In genomic region chr2:100952512-100952911, GRCh38 we compare ENCODE assay signal across 15 cellular contexts. TPM values are rescaled to one million over a fixed set of nuclear protein-coding genes. Genes with fewer than 3 reads are reported as not detected.
DNase-seq lines count a peak whose midpoint lies in the region; ATAC-seq lines count a peak whose summit lies in the region.
"Had no signal": no experiment of that assay in that cellular context is flagged by ENCODE, and none has a peak within 500 bp of the region (broad histone marks: within the 10 kb centered on the region; RNA-seq: fewer than 3 reads in every experiment).

No MANE protein-coding gene starts in this region.

- H3K27ac Mint-ChIP-seq in activated CD4-positive, alpha-beta T cell treated with anti-CD3 and anti-CD28 coated beads, Interleukin-2, amount 10 ng/mL, durations not matched to agents 24 days and 14 days: peak overlapping the region; percentile 25
- H3K27ac Mint-ChIP-seq in activated CD4-positive, alpha-beta T cell treated with anti-CD3 and anti-CD28 coated beads, Interleukin-2, amount 10 ng/mL, durations not matched to agents 7 days and 5 days: no peak overlapping the region
- H3K27ac Mint-ChIP-seq in activated naive CD4-positive, alpha-beta T cell treated with anti-CD3 and anti-CD28 coated beads, Interleukin-2, amount 50 U/mL, for 72 hours: peak overlapping the region; percentile 62 to 99
- H3K27ac Mint-ChIP-seq in activated naive CD8-positive, alpha-beta T cell treated with anti-CD3 and anti-CD28 coated beads for 36 hours: peak overlapping the region; percentile 35
- H3K27ac Mint-ChIP-seq in stimulated activated naive CD8-positive, alpha-beta T cell treated with anti-CD3 and anti-CD28 coated beads, Interleukin-15, Interleukin-2, amounts not matched to agents 100 ng/mL and 50 ng/mL, for 24 hours: peak overlapping the region; percentile 52
- H3K27ac Mint-ChIP-seq: CD8-positive, alpha-beta memory T cell had no signal

- CTCF ChIA-PET in activated CD4-positive, alpha-beta T cell treated with anti-CD3 and anti-CD28 coated beads, Interleukin-2, amount 10 ng/mL, durations not matched to agents 7 days and 5 days (lab: Charles Lee): no interaction called here

- POLR2A ChIA-PET in activated CD4-positive, alpha-beta T cell treated with anti-CD3 and anti-CD28 coated beads, Interleukin-2, amount 10 ng/mL, durations not matched to agents 7 days and 5 days (lab: Charles Lee): no interaction called here

- no peak overlapping the region for H3K4me3 Mint-ChIP-seq in activated CD4-positive, alpha-beta T cell treated with anti-CD3 and anti-CD28 coated beads, Interleukin-2, amount 10 ng/mL, durations not matched to agents 24 days and 14 days
- H3K4me3 Mint-ChIP-seq in activated CD4-positive, alpha-beta T cell treated with anti-CD3 and anti-CD28 coated beads, Interleukin-2, amount 10 ng/mL, durations not matched to agents 7 days and 5 days: no peak overlapping the region
- no peak overlapping the region for H3K4me3 Mint-ChIP-seq in activated naive CD8-positive, alpha-beta T cell treated with anti-CD3 and anti-CD28 coated beads for 36 hours
- H3K4me3 Mint-ChIP-seq in stimulated activated naive CD8-positive, alpha-beta T cell treated with anti-CD3 and anti-CD28 coated beads, Interleukin-15, Interleukin-2, amounts not matched to agents 100 ng/mL and 50 ng/mL, for 24 hours: no peak overlapping the region
- H3K4me3 Mint-ChIP-seq: CD8-positive, alpha-beta memory T cell had no signal

- no peaks in the 10 kb centered on the region for H3K9me3 Mint-ChIP-seq in activated CD4-positive, alpha-beta T cell treated with anti-CD3 and anti-CD28 coated beads, Interleukin-2, amount 10 ng/mL, durations not matched to agents 24 days and 14 days
- no peaks in the 10 kb centered on the region for H3K9me3 Mint-ChIP-seq in activated CD4-positive, alpha-beta T cell treated with anti-CD3 and anti-CD28 coated beads, Interleukin-2, amount 10 ng/mL, durations not matched to agents 7 days and 5 days
- peaks cover 0 to 13% of the 10 kb centered on the region in 2 donors for H3K9me3 Mint-ChIP-seq in activated naive CD4-positive, alpha-beta T cell treated with anti-CD3 and anti-CD28 coated beads, Interleukin-2, amount 50 U/mL, for 72 hours
- no peaks in the 10 kb centered on the region for H3K9me3 Mint-ChIP-seq in activated naive CD8-positive, alpha-beta T cell treated with anti-CD3 and anti-CD28 coated beads for 36 hours
- H3K9me3 Mint-ChIP-seq in stimulated activated naive CD8-positive, alpha-beta T cell treated with anti-CD3 and anti-CD28 coated beads, Interleukin-15, Interleukin-2, amounts not matched to agents 100 ng/mL and 50 ng/mL, for 24 hours: no peaks in the 10 kb centered on the region
- H3K9me3 Mint-ChIP-seq: CD8-positive, alpha-beta memory T cell had no signal

- intact Hi-C loops in activated CD4-positive, alpha-beta T cell treated with anti-CD3 and anti-CD28 coated beads, Interleukin-2, amount 10 ng/mL, durations not matched to agents 24 days and 14 days (cut with micrococcal nuclease): no loop called here

- H3K27me3 Mint-ChIP-seq in activated CD4-positive, alpha-beta T cell treated with anti-CD3 and anti-CD28 coated beads, Interleukin-2, amount 10 ng/mL, durations not matched to agents 24 days and 14 days: no peaks in the 10 kb centered on the region
- no peaks in the 10 kb centered on the region for H3K27me3 Mint-ChIP-seq in activated CD4-positive, alpha-beta T cell treated with anti-CD3 and anti-CD28 coated beads, Interleukin-2, amount 10 ng/mL, durations not matched to agents 7 days and 5 days
- no peaks in the 10 kb centered on the region for H3K27me3 Mint-ChIP-seq in activated naive CD8-positive, alpha-beta T cell treated with anti-CD3 and anti-CD28 coated beads for 36 hours
- H3K27me3 Mint-ChIP-seq in stimulated activated naive CD8-positive, alpha-beta T cell treated with anti-CD3 and anti-CD28 coated beads, Interleukin-15, Interleukin-2, amounts not matched to agents 100 ng/mL and 50 ng/mL, for 24 hours: peaks cover 6% of the 10 kb centered on the region

- peaks cover 21% of the 10 kb centered on the region for H3K4me1 Mint-ChIP-seq in activated CD4-positive, alpha-beta T cell treated with anti-CD3 and anti-CD28 coated beads, Interleukin-2, amount 10 ng/mL, durations not matched to agents 24 days and 14 days
- H3K4me1 Mint-ChIP-seq in activated CD4-positive, alpha-beta T cell treated with anti-CD3 and anti-CD28 coated beads, Interleukin-2, amount 10 ng/mL, durations not matched to agents 7 days and 5 days: peaks cover 28% of the 10 kb centered on the region
- peaks cover 24% of the 10 kb centered on the region for H3K4me1 Mint-ChIP-seq in activated naive CD8-positive, alpha-beta T cell treated with anti-CD3 and anti-CD28 coated beads for 36 hours
- H3K4me1 Mint-ChIP-seq in stimulated activated naive CD8-positive, alpha-beta T cell treated with anti-CD3 and anti-CD28 coated beads, Interleukin-15, Interleukin-2, amounts not matched to agents 100 ng/mL and 50 ng/mL, for 24 hours (ENCODE audit: low read depth): peaks cover 16% of the 10 kb centered on the region
- H3K4me1 Mint-ChIP-seq: CD8-positive, alpha-beta memory T cell had no signal

- no peaks in the 10 kb centered on the region for H3K36me3 Mint-ChIP-seq in activated CD4-positive, alpha-beta T cell treated with anti-CD3 and anti-CD28 coated beads, Interleukin-2, amount 10 ng/mL, durations not matched to agents 24 days and 14 days (ENCODE audit: low read depth)
- peaks cover 1% of the 10 kb centered on the region for H3K36me3 Mint-ChIP-seq in activated CD4-positive, alpha-beta T cell treated with anti-CD3 and anti-CD28 coated beads, Interleukin-2, amount 10 ng/mL, durations not matched to agents 7 days and 5 days (ENCODE audit: low read depth)
- peaks cover 0 to 37% of the 10 kb centered on the region in 2 donors for H3K36me3 Mint-ChIP-seq in activated naive CD4-positive, alpha-beta T cell treated with anti-CD3 and anti-CD28 coated beads, Interleukin-2, amount 50 U/mL, for 72 hours
- H3K36me3 Mint-ChIP-seq in activated naive CD8-positive, alpha-beta T cell treated with anti-CD3 and anti-CD28 coated beads for 36 hours: peaks cover 5% of the 10 kb centered on the region
- no peaks in the 10 kb centered on the region for H3K36me3 Mint-ChIP-seq in stimulated activated naive CD8-positive, alpha-beta T cell treated with anti-CD3 and anti-CD28 coated beads, Interleukin-15, Interleukin-2, amounts not matched to agents 100 ng/mL and 50 ng/mL, for 24 hours (ENCODE audit: low read depth)

- ATAC-seq in activated naive CD4-positive, alpha-beta T cell treated with anti-CD3 and anti-CD28 coated beads, Interleukin-2, amount 50 U/mL, for 72 hours: peak; percentile 58 to 86
- ATAC-seq: GM12878, HCT116 had no signal

- DNase-seq in activated CD4-positive, alpha-beta T cell treated with anti-CD3 and anti-CD28 coated beads, Interleukin-2, amount 10 ng/mL, durations not matched to agents 24 days and 14 days: no peak
- no peak for DNase-seq in activated CD4-positive, alpha-beta T cell treated with anti-CD3 and anti-CD28 coated beads, Interleukin-2, amount 10 ng/mL, durations not matched to agents 7 days and 5 days
- DNase-seq in activated naive CD4-positive, alpha-beta T cell treated with anti-CD3 and anti-CD28 coated beads, Interleukin-2, amount 50 U/mL, for 72 hours (ENCODE audit: low spot score in 2 of 2): no peak
- no peak for DNase-seq in activated naive CD4-positive, alpha-beta T cell treated with anti-CD3 and anti-CD28 coated beads, Interleukin-2, amount 50 U/mL, for 16 hours
- no peak for DNase-seq in activated naive CD8-positive, alpha-beta T cell treated with anti-CD3 and anti-CD28 coated beads for 36 hours
- no peak for DNase-seq in NCI-H2171 (lab: John Stamatoyannopoulos, UW)
- DNase-seq in NCI-H2171 treated with DMSO at 0.1 percent for 48 hours (lab: John Stamatoyannopoulos, UW): no peak
- DNase-seq: 8988T; AML-193; CD8-positive, alpha-beta memory T cell; DMS53; GM23248 had no signal

RNA-seq across cellular contexts. Expression of gene RPL31, which starts 49.6 kb away (rescaled TPM):
- total RNA-seq in activated CD4-positive, alpha-beta T cell treated with anti-CD3 and anti-CD28 coated beads, Interleukin-2, amount 10 ng/mL, durations not matched to agents 24 days and 14 days: 1,154 and 1,159 TPM in 2 replicates
- total RNA-seq in activated CD4-positive, alpha-beta T cell treated with anti-CD3 and anti-CD28 coated beads, Interleukin-2, amount 10 ng/mL, durations not matched to agents 7 days and 5 days: 1,000 to 10,000 TPM; 1,127 to 1,501 TPM
- total RNA-seq in activated naive CD4-positive, alpha-beta T cell treated with anti-CD3 and anti-CD28 coated beads, Interleukin-2, amount 50 U/mL, for 72 hours: 1,000 to 10,000 TPM; 1,392 to 1,582 TPM
- total RNA-seq in activated naive CD8-positive, alpha-beta T cell treated with anti-CD3 and anti-CD28 coated beads for 36 hours: 1,000 to 10,000 TPM; 1,614 to 1,628 TPM
